In the genomic region with DNA sequence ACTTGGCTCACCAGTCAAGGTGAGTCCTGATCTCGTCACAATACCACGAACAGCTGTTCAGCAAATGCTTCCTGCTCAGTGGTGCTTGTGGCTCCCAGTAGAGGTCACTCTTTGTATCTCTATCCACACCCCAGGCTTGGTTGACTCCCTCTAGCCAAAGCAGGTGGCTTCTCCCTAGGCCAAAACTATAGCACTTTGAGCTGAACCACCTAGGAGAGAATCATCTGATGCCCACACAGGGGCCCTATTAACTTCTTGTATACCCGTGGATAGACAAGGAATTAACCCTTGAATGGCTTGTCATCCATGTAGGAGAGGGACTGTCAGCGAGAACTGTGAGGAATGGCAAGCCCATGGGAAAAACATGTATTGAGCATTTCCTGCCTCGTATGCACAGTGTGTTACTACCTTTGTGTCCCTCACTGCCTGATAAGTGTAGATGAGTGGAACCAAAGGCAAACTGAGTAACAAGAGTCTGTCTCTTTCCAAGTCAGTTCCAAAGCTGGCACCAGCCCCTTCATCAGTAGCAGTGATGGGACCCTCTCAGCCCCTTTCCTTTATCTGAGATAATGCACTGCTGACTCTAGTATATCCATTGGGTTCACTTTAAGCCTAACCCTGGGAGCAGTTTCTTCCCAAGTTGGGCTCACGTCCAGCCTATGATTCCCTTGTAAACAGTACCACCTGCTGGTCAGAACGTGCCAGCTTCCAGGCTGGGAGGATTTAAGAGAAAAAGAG, we compare ENCODE assay signal across 1 cellular context.
TF ChIP-seq lines count a peak whose summit lies in the region.

No MANE protein-coding gene starts in this region.

TF ChIP-seq in HepG2, 621 proteins besides CTCF, POLR2A, EP300 and RAD21 (continued from another document and continues in another):
- 0 out of 2 replicates have a peak, but pooled peaks have one; percentile 39 for TF ChIP-seq SOX5 (CRISPR knock-in tag; IDR thresholded peaks at IDR 0.05; ENCODE audit: borderline replicate concordance)
- TF ChIP-seq ZFP36 (IDR thresholded peaks at IDR 0.05; ENCODE audit: borderline replicate concordance, low read depth, low read length, partially characterized antibody): peak; percentile 39
- TF ChIP-seq ZNF776 (CRISPR knock-in tag; IDR thresholded peaks at IDR 0.05): no peak
- TF ChIP-seq, protein P1, sequence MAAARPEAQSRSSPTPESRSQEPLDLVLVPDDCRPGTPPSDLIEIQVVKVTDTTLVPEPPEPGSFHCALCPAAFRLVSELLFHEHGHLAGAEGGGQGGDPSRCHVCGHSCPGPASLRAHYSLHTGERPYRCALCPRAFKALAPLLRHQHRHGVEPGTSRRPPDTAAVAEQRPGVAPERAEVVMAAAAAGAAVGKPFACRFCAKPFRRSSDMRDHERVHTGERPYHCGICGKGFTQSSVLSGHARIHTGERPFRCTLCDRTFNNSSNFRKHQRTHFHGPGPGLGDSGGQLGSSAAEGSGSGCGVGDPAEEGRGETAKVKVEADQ (CRISPR knock-in tag; IDR thresholded peaks at IDR 0.05; ENCODE audit: borderline replicate concordance): no peak
- 0 out of 2 replicates have a peak, but pooled peaks have one; percentile 39 for TF ChIP-seq GATAD2A (CRISPR knock-in tag; IDR thresholded peaks at IDR 0.05)
- peak; percentile 30 for TF ChIP-seq TBL1XR1 (IDR thresholded peaks at IDR 0.05; ENCODE audit: borderline replicate concordance, low read length, partially characterized antibody)
- TF ChIP-seq FOXA3 (CRISPR knock-in tag; IDR thresholded peaks at IDR 0.05): 0 out of 2 replicates have a peak, but pooled peaks have one; percentile 23
- no peak for TF ChIP-seq ZNF614 (CRISPR knock-in tag; IDR thresholded peaks at IDR 0.05; ENCODE audit: borderline replicate concordance)
- TF ChIP-seq NR2C2 (CRISPR knock-in tag; IDR thresholded peaks at IDR 0.05; ENCODE audit: borderline replicate concordance): no peak
- TF ChIP-seq SIN3B (IDR thresholded peaks at IDR 0.05; ENCODE audit: low read length): peak; percentile 66; the same call in 1 of the 2 replicates
- TF ChIP-seq FOXO4 (CRISPR knock-in tag; conservative IDR thresholded peaks at IDR 0.05): peak; percentile 89; the same call in 1 of the 2 replicates
- TF ChIP-seq RXRB (CRISPR knock-in tag; IDR thresholded peaks at IDR 0.05; ENCODE audit: borderline replicate concordance): peak; percentile 63; the same call in 1 of the 2 replicates
- 0 out of 2 replicates have a peak, but pooled peaks have one; percentile 0 for TF ChIP-seq MAFF (IDR thresholded peaks at IDR 0.05; ENCODE audit: low read depth, low read length)
- TF ChIP-seq ERF (CRISPR knock-in tag; IDR thresholded peaks at IDR 0.05): peak; percentile 83
- TF ChIP-seq, protein P2, sequence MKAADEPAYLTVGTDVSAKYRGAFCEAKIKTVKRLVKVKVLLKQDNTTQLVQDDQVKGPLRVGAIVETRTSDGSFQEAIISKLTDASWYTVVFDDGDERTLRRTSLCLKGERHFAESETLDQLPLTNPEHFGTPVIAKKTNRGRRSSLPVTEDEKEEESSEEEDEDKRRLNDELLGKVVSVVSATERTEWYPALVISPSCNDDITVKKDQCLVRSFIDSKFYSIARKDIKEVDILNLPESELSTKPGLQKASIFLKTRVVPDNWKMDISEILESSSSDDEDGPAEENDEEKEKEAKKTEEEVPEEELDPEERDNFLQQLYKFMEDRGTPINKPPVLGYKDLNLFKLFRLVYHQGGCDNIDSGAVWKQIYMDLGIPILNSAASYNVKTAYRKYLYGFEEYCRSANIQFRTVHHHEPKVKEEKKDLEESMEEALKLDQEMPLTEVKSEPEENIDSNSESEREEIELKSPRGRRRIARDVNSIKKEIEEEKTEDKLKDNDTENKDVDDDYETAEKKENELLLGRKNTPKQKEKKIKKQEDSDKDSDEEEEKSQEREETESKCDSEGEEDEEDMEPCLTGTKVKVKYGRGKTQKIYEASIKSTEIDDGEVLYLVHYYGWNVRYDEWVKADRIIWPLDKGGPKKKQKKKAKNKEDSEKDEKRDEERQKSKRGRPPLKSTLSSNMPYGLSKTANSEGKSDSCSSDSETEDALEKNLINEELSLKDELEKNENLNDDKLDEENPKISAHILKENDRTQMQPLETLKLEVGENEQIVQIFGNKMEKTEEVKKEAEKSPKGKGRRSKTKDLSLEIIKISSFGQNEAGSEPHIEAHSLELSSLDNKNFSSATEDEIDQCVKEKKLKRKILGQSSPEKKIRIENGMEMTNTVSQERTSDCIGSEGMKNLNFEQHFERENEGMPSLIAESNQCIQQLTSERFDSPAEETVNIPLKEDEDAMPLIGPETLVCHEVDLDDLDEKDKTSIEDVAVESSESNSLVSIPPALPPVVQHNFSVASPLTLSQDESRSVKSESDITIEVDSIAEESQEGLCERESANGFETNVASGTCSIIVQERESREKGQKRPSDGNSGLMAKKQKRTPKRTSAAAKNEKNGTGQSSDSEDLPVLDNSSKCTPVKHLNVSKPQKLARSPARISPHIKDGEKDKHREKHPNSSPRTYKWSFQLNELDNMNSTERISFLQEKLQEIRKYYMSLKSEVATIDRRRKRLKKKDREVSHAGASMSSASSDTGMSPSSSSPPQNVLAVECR (CRISPR knock-in tag; IDR thresholded peaks at IDR 0.05; ENCODE audit: borderline replicate concordance): peak; percentile 54; the same call in 1 of the 2 replicates
- no peak for TF ChIP-seq ZNF30 (CRISPR knock-in tag; IDR thresholded peaks at IDR 0.05)
- peak; percentile 76 for TF ChIP-seq ELF3 (CRISPR knock-in tag; IDR thresholded peaks at IDR 0.05)
- 0 out of 2 replicates have a peak, but pooled peaks have one; percentile 29 for TF ChIP-seq KDM2A (CRISPR knock-in tag; IDR thresholded peaks at IDR 0.05; ENCODE audit: borderline replicate concordance, low read depth)
- TF ChIP-seq, protein P3, sequence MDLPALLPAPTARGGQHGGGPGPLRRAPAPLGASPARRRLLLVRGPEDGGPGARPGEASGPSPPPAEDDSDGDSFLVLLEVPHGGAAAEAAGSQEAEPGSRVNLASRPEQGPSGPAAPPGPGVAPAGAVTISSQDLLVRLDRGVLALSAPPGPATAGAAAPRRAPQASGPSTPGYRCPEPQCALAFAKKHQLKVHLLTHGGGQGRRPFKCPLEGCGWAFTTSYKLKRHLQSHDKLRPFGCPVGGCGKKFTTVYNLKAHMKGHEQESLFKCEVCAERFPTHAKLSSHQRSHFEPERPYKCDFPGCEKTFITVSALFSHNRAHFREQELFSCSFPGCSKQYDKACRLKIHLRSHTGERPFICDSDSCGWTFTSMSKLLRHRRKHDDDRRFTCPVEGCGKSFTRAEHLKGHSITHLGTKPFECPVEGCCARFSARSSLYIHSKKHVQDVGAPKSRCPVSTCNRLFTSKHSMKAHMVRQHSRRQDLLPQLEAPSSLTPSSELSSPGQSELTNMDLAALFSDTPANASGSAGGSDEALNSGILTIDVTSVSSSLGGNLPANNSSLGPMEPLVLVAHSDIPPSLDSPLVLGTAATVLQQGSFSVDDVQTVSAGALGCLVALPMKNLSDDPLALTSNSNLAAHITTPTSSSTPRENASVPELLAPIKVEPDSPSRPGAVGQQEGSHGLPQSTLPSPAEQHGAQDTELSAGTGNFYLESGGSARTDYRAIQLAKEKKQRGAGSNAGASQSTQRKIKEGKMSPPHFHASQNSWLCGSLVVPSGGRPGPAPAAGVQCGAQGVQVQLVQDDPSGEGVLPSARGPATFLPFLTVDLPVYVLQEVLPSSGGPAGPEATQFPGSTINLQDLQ (CRISPR knock-in tag; IDR thresholded peaks at IDR 0.05): 0 out of 2 replicates have a peak, but pooled peaks have one; percentile 61
- TF ChIP-seq MYPOP (CRISPR knock-in tag; IDR thresholded peaks at IDR 0.05): 0 out of 2 replicates have a peak, but pooled peaks have one; percentile 17
- TF ChIP-seq DMAP1 (CRISPR knock-in tag; IDR thresholded peaks at IDR 0.05): peak; percentile 36; the same call in 1 of the 2 replicates
- TF ChIP-seq, protein P4, sequence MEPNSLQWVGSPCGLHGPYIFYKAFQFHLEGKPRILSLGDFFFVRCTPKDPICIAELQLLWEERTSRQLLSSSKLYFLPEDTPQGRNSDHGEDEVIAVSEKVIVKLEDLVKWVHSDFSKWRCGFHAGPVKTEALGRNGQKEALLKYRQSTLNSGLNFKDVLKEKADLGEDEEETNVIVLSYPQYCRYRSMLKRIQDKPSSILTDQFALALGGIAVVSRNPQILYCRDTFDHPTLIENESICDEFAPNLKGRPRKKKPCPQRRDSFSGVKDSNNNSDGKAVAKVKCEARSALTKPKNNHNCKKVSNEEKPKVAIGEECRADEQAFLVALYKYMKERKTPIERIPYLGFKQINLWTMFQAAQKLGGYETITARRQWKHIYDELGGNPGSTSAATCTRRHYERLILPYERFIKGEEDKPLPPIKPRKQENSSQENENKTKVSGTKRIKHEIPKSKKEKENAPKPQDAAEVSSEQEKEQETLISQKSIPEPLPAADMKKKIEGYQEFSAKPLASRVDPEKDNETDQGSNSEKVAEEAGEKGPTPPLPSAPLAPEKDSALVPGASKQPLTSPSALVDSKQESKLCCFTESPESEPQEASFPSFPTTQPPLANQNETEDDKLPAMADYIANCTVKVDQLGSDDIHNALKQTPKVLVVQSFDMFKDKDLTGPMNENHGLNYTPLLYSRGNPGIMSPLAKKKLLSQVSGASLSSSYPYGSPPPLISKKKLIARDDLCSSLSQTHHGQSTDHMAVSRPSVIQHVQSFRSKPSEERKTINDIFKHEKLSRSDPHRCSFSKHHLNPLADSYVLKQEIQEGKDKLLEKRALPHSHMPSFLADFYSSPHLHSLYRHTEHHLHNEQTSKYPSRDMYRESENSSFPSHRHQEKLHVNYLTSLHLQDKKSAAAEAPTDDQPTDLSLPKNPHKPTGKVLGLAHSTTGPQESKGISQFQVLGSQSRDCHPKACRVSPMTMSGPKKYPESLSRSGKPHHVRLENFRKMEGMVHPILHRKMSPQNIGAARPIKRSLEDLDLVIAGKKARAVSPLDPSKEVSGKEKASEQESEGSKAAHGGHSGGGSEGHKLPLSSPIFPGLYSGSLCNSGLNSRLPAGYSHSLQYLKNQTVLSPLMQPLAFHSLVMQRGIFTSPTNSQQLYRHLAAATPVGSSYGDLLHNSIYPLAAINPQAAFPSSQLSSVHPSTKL (CRISPR knock-in tag; IDR thresholded peaks at IDR 0.05): no peak
- TF ChIP-seq, protein P5, sequence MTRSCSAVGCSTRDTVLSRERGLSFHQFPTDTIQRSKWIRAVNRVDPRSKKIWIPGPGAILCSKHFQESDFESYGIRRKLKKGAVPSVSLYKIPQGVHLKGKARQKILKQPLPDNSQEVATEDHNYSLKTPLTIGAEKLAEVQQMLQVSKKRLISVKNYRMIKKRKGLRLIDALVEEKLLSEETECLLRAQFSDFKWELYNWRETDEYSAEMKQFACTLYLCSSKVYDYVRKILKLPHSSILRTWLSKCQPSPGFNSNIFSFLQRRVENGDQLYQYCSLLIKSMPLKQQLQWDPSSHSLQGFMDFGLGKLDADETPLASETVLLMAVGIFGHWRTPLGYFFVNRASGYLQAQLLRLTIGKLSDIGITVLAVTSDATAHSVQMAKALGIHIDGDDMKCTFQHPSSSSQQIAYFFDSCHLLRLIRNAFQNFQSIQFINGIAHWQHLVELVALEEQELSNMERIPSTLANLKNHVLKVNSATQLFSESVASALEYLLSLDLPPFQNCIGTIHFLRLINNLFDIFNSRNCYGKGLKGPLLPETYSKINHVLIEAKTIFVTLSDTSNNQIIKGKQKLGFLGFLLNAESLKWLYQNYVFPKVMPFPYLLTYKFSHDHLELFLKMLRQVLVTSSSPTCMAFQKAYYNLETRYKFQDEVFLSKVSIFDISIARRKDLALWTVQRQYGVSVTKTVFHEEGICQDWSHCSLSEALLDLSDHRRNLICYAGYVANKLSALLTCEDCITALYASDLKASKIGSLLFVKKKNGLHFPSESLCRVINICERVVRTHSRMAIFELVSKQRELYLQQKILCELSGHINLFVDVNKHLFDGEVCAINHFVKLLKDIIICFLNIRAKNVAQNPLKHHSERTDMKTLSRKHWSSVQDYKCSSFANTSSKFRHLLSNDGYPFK (CRISPR knock-in tag; IDR thresholded peaks at IDR 0.05; ENCODE audit: borderline replicate concordance): 0 out of 2 replicates have a peak, but pooled peaks have one; percentile 28
- peak; percentile 99 for TF ChIP-seq SMC3 (IDR thresholded peaks at IDR 0.05; ENCODE audit: low read length)
- TF ChIP-seq ZBTB25 (CRISPR knock-in tag; IDR thresholded peaks at IDR 0.05): peak; percentile 78; the same call in 1 of the 2 replicates
- TF ChIP-seq, protein P6, sequence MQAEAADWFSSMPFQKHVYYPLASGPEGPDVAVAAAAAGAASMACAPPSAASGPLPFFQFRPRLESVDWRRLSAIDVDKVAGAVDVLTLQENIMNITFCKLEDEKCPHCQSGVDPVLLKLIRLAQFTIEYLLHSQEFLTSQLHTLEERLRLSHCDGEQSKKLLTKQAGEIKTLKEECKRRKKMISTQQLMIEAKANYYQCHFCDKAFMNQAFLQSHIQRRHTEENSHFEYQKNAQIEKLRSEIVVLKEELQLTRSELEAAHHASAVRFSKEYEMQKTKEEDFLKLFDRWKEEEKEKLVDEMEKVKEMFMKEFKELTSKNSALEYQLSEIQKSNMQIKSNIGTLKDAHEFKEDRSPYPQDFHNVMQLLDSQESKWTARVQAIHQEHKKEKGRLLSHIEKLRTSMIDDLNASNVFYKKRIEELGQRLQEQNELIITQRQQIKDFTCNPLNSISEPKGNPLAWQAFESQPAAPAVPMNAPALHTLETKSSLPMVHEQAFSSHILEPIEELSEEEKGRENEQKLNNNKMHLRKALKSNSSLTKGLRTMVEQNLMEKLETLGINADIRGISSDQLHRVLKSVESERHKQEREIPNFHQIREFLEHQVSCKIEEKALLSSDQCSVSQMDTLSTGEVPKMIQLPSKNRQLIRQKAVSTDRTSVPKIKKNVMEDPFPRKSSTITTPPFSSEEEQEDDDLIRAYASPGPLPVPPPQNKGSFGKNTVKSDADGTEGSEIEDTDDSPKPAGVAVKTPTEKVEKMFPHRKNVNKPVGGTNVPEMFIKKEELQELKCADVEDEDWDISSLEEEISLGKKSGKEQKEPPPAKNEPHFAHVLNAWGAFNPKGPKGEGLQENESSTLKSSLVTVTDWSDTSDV (CRISPR knock-in tag; IDR thresholded peaks at IDR 0.05): no peak
- 0 out of 2 replicates have a peak, but pooled peaks have one; percentile 48 for TF ChIP-seq KAT8 (CRISPR knock-in tag; IDR thresholded peaks at IDR 0.05)
